9 cellular contexts compared by ENCODE assay signal in genomic region chr12:69570545-69571399, GRCh38. TPM values are rescaled to one million over a fixed set of nuclear protein-coding genes. Genes with fewer than 3 reads are reported as not detected.
DNase-seq lines count a peak whose midpoint lies in the region; ATAC-seq, FAIRE-seq and TF ChIP-seq lines count a peak whose summit lies in the region.
"Had no signal": no experiment of that assay in that cellular context is flagged by ENCODE, and none has a peak within 500 bp of the region (broad histone marks: within the 10 kb centered on the region; RNA-seq: fewer than 3 reads in every experiment).

No MANE protein-coding gene starts in this region.

- H3K4me3 ChIP-seq in OCI-LY1 (ENCODE audit: low read depth, low read length, poor library complexity, severe bottlenecking) (no peak overlapping the region), fibroblast of villous mesenchyme (ENCODE audit: low read depth, low read length) (no peak overlapping the region), pancreas (no peak overlapping the region)

- H3F3A ChIP-seq in OCI-LY1 (ENCODE audit: insufficient read depth, low read length), result no peaks in the 10 kb centered on the region

- H3K27ac Mint-ChIP-seq in CD14-positive monocyte, result no peak overlapping the region
- no peak overlapping the region for H3K27ac Mint-ChIP-seq in activated T-cell treated with anti-CD3 and anti-CD28 coated beads, Interleukin-2, amount 50 U/mL, for 72 hours

- H3K9me2 ChIP-seq in OCI-LY1 (ENCODE audit: low read depth, low read length), result no peaks in the 10 kb centered on the region

- H3K4me1 ChIP-seq in OCI-LY1 (ENCODE audit: insufficient read depth, low read length, severe bottlenecking), result no peaks in the 10 kb centered on the region
- peaks cover 0 to 11% (median 10%) of the 10 kb centered on the region in 3 donors for H3K4me1 ChIP-seq in pancreas

- peaks cover 0 to 2% (median 0%) of the 10 kb centered on the region in 3 donors for H3K27me3 Mint-ChIP-seq in CD14-positive monocyte (ENCODE audit: low read depth in 3 of 3)
- no peaks in the 10 kb centered on the region for H3K27me3 Mint-ChIP-seq in activated T-cell treated with anti-CD3 and anti-CD28 coated beads, Interleukin-2, amount 50 U/mL, for 72 hours (ENCODE audit: low read depth)

- no peaks in the 10 kb centered on the region for H4K20me1 ChIP-seq in OCI-LY1 (ENCODE audit: insufficient read depth, low read length)

- H3K27me3 ChIP-seq in OCI-LY1 (ENCODE audit: insufficient read depth, low read length) (no peaks in the 10 kb centered on the region), pancreas (no peaks in the 10 kb centered on the region)

- intact Hi-C loops in CD14-positive monocyte (cut with micrococcal nuclease), result loop anchor here (5.0 to 10.0 kb wide), 2 partner anchors 216 to 278 kb away; partner anchors contain the start of gene YEATS4 (in 1 of the 2)
- intact Hi-C loops in pancreas (cut with DNase I), result loop anchor here in 2 of 3 donors (10.0 kb wide), 1 partner anchor 156 kb away; no protein-coding TSS in a partner anchor

- H3K36me3 Mint-ChIP-seq in CD14-positive monocyte, result peaks cover 57 to 75% of the 10 kb centered on the region in 2 donors
- peaks cover 4 to 13% of the 10 kb centered on the region in 2 donors for H3K36me3 Mint-ChIP-seq in activated T-cell treated with anti-CD3 and anti-CD28 coated beads, Interleukin-2, amount 50 U/mL, for 72 hours (ENCODE audit: insufficient read depth in 2 of 2)

- no peaks in the 10 kb centered on the region for H3K9me3 Mint-ChIP-seq in CD14-positive monocyte
- no peaks in the 10 kb centered on the region for H3K9me3 Mint-ChIP-seq in activated T-cell treated with anti-CD3 and anti-CD28 coated beads, Interleukin-2, amount 50 U/mL, for 72 hours

- peak; percentile 80 for FAIRE-seq in pancreas (lab: Jason Lieb, UNC)

- H3K4me3 Mint-ChIP-seq in CD14-positive monocyte, result no peak overlapping the region
- H3K4me3 Mint-ChIP-seq in activated T-cell treated with anti-CD3 and anti-CD28 coated beads, Interleukin-2, amount 50 U/mL, for 72 hours, result no peak overlapping the region

- H3K36me3 ChIP-seq in OCI-LY1 (ENCODE audit: insufficient read depth, low read length) (peaks cover 40% of the 10 kb centered on the region), pancreas (peaks cover 0 to 25% (median 3%) of the 10 kb centered on the region in 3 donors)

- H3K27ac ChIP-seq in OCI-LY1 (ENCODE audit: low read depth, low read length, poor library complexity, severe bottlenecking) (no peak overlapping the region), pancreas (peak overlapping the region in 1 of 4 donors; percentile 7)

- DNase-seq in CD14-positive monocyte (ENCODE audit: low spot score) (no peak), fibroblast of villous mesenchyme (ENCODE audit: low read depth) (peak; percentile 81), pancreas (peak in 3 of 6 donors; percentile 24 to 57 (median 43)), mesenteric fat pad (ENCODE audit: low spot score) (no peak)
- peak; percentile 44 to 54 for DNase-seq in activated T-cell treated with anti-CD3 and anti-CD28 coated beads, Interleukin-2, amount 50 U/mL, for 72 hours

- H3K4me1 Mint-ChIP-seq in CD14-positive monocyte, result no peaks in the 10 kb centered on the region
- peaks cover 17% of the 10 kb centered on the region for H3K4me1 Mint-ChIP-seq in activated T-cell treated with anti-CD3 and anti-CD28 coated beads, Interleukin-2, amount 50 U/mL, for 72 hours (ENCODE audit: low read depth)

- H3K9me3 ChIP-seq in OCI-LY1 (ENCODE audit: low read length) (no peaks in the 10 kb centered on the region), pancreas (no peaks in the 10 kb centered on the region)

- TF ChIP-seq CTCF in CD14-positive monocyte (IDR thresholded peaks at IDR 0.05) (peak; percentile 90), OCI-LY1 (IDR thresholded peaks at IDR 0.05; ENCODE audit: low read length) (peak; percentile 82), fibroblast of villous mesenchyme (IDR thresholded peaks at IDR 0.05; ENCODE audit: insufficient read depth, low read depth, low read length) (peak; percentile 85), pancreas (IDR thresholded peaks at IDR 0.05) (peak; percentile 30 to 66 (median 60))

- no peak overlapping the region for H3K4me2 ChIP-seq in OCI-LY1 (ENCODE audit: low read length)

- no peaks in the 10 kb centered on the region for H3K79me2 ChIP-seq in OCI-LY1 (ENCODE audit: insufficient read depth, low read length)

- H3K9ac ChIP-seq in OCI-LY1 (ENCODE audit: low read length), result no peak overlapping the region

- ATAC-seq in GM19043 (IDR thresholded peaks at IDR 0.05; ENCODE audit: low read depth, unreplicated experiment), result peak; percentile 72
- ATAC-seq in HG03571 (IDR thresholded peaks at IDR 0.05; ENCODE audit: unreplicated experiment), result peak; percentile 77
- peak; percentile 54 to 62 for ATAC-seq in activated T-cell treated with anti-CD3 and anti-CD28 coated beads, Interleukin-2, amount 50 U/mL, for 72 hours (replicated peaks in 1 of 2)
- peak; percentile 78 to 94 (median 92) for ATAC-seq in pancreas

- H2AFZ ChIP-seq in OCI-LY1 (ENCODE audit: low read length), result no peak overlapping the region

- WGBS in pancreas, 2 donors, result 28 to 31% methylated on average over 6 of the region's 6 CpGs

RNA-seq across cellular contexts. Expression of gene CCT2, which starts 14.5 kb away (rescaled TPM):
- 10 to 100 TPM; 63.3 to 87.4 TPM for polyA plus RNA-seq in CD14-positive monocyte
- 100 to 1,000 TPM; 162 to 191 TPM for total RNA-seq in activated T-cell treated with anti-CD3 and anti-CD28 coated beads, Interleukin-2, amount 50 U/mL, for 72 hours
- total RNA-seq in fibroblast of villous mesenchyme, result 250 and 330 TPM in 2 replicates
- total RNA-seq in pancreas, result 10 to 100 TPM; 41.6 to 69.1 (median 63.7) TPM
- polyA plus RNA-seq in pancreas, result 10 to 100 TPM; 43.5 to 60.0 TPM
- 154 TPM for total RNA-seq in mesenteric fat pad

RNA-seq across cellular contexts. Expression of gene LRRC10, which starts 39.9 kb away (rescaled TPM):
- polyA plus RNA-seq in CD14-positive monocyte (not detected), pancreas (not detected)
- not detected for total RNA-seq in activated T-cell treated with anti-CD3 and anti-CD28 coated beads, Interleukin-2, amount 50 U/mL, for 72 hours
- total RNA-seq in fibroblast of villous mesenchyme (not detected in 2 replicates), pancreas (not detected), mesenteric fat pad (not detected)
- total RNA-seq: T-helper 2 cell treated with Interferon-gamma antibody and Interleukin-4, amounts not matched to agents 100 ng/mL and 5 ng/mL, for 36 hours had no signal

Comparison
In these comparisons a context has a peak if more than half of its experiments do, and no peak if none do; other contexts are left out.
1. DNase-seq: peak in activated T-cell treated with anti-CD3 and anti-CD28 coated beads, Interleukin-2, amount 50 U/mL, for 72 hours (2 of 2) and fibroblast of villous mesenchyme (single experiment); none in CD14-positive monocyte (single experiment) and mesenteric fat pad (single experiment).
2. Peak in every context shown above with its lines, with median percentiles within 50 percentile points of each other: CTCF ChIP-seq and ATAC-seq.